1 cellular context compared by ENCODE assay signal in genomic region chr9:125749287-125749935, GRCh38.
TF ChIP-seq lines count a peak whose summit lies in the region.

No MANE protein-coding gene starts in this region.

TF ChIP-seq in A549, 52 proteins besides CTCF, POLR2A, EP300 and RAD21 (continued from another document):
- no peak for TF ChIP-seq HOXB13 (CRISPR knock-in tag; IDR thresholded peaks at IDR 0.05; ENCODE audit: low read depth)
